Comparison of ENCODE assay signal across 20 cellular contexts in the genomic region with DNA sequence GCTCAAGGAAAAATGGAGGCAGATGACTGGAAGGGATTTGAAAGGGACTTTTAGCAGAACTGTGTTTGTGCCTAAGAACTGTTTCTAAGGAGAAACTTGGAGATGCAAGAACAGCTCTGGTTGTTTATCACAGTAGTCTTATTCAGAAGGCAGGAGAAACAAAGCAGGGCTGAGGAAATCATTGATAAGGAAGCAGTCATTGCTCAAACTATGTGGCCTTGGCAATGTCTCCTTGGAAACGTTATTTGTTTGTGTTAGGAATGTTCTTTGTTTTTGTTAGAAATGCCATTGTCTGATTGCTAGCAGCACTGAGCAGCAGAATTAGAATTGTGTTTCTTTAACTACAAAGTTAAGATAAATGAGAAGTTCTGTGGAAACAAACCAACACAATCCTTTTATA.
DNase-seq lines count a peak whose midpoint lies in the region; ATAC-seq and TF ChIP-seq lines count a peak whose summit lies in the region.
"Had no signal": no experiment of that assay in that cellular context is flagged by ENCODE, and none has a peak within 500 bp of the region (broad histone marks: within the 10 kb centered on the region; RNA-seq: fewer than 3 reads in every experiment).

No MANE protein-coding gene starts in this region.

- intact Hi-C loops in MCF 10A (cut with micrococcal nuclease) (no loop called here), breast epithelium (cut with DNase I; ENCODE audit: low total_unique reads) (no loop called here)

- ATAC-seq in GM19328 (IDR thresholded peaks at IDR 0.05; ENCODE audit: unreplicated experiment): no peak
- ATAC-seq: activated T-cell treated with anti-CD3 and anti-CD28 coated beads, Interleukin-2, amount 50 U/mL, for 72 hours; esophagus mucosa; Panc1; SK-N-SH treated with all-trans-retinoic acid at 6 μM for 48 hours had no signal

- H3K27me3 ChIP-seq in breast epithelium (no peaks in the 10 kb centered on the region), endodermal cell (ENCODE audit: control insufficient read depth, insufficient read depth, low read length, poor library complexity, severe bottlenecking) (no peaks in the 10 kb centered on the region), stomach smooth muscle (ENCODE audit: control insufficient read depth in 1 of 2, insufficient read depth in 2 of 2, low read length in 2 of 2) (no peaks in the 10 kb centered on the region), HAP-1 (ENCODE audit: low read depth) (no peaks in the 10 kb centered on the region)
- H3K27me3 ChIP-seq: colonic mucosa, MG63, transverse colon had no signal

- in situ Hi-C loops in HAP-1 (cut with MboI; ENCODE audit: low sequenced_read_pairs): no loop called here

- H3K4me1 ChIP-seq in breast epithelium: no peaks in the 10 kb centered on the region
- peaks cover 3% of the 10 kb centered on the region for H3K4me1 ChIP-seq in endodermal cell (ENCODE audit: control insufficient read depth, insufficient read depth, low read length)
- H3K4me1 ChIP-seq in stomach smooth muscle (ENCODE audit: control insufficient read depth, insufficient read depth, low read length): peaks cover 3% of the 10 kb centered on the region
- H3K4me1 ChIP-seq in HAP-1: no peaks in the 10 kb centered on the region
- H3K4me1 ChIP-seq: colonic mucosa had no signal

- POLR2A ChIA-PET in MCF 10A (lab: Yijun Ruan, JAX): no interaction called here

- TF ChIP-seq POLR2A in breast epithelium (IDR thresholded peaks at IDR 0.05): no peak

- H3K36me3 ChIP-seq in breast epithelium (no peaks in the 10 kb centered on the region), endodermal cell (ENCODE audit: control insufficient read depth, insufficient read depth, low read length) (no peaks in the 10 kb centered on the region), stomach smooth muscle (ENCODE audit: control insufficient read depth in 2 of 2, insufficient read depth in 2 of 2, low read length in 2 of 2) (no peaks in the 10 kb centered on the region), HAP-1 (replicated peaks) (no peaks in the 10 kb centered on the region)
- H3K36me3 ChIP-seq: colonic mucosa, MG63, transverse colon had no signal

- H3K9me3 Mint-ChIP-seq in MCF 10A (ENCODE audit: unreplicated experiment) (no peaks in the 10 kb centered on the region), endodermal cell (peaks cover 16% of the 10 kb centered on the region)

- H3K9me3 ChIP-seq in breast epithelium (no peaks in the 10 kb centered on the region), endodermal cell (ENCODE audit: control insufficient read depth, low read length) (peaks cover 5% of the 10 kb centered on the region), stomach smooth muscle (ENCODE audit: control insufficient read depth in 2 of 2, low read length in 2 of 2) (no peaks in the 10 kb centered on the region), HAP-1 (no peaks in the 10 kb centered on the region)
- H3K9me3 ChIP-seq: colonic mucosa, MG63, transverse colon had no signal

- H3K27me3 Mint-ChIP-seq in MCF 10A (ENCODE audit: insufficient read depth, unreplicated experiment) (no peaks in the 10 kb centered on the region), endodermal cell (ENCODE audit: insufficient read depth) (no peaks in the 10 kb centered on the region)
- H3K27me3 Mint-ChIP-seq: activated CD4-positive, alpha-beta memory T cell treated with anti-CD3 and anti-CD28 coated beads, Interleukin-2, amount 10 ng/mL, durations not matched to agents 7 days and 5 days; CD4-positive, CD25-positive, alpha-beta regulatory T cell had no signal

- H3K9ac ChIP-seq in endodermal cell (ENCODE audit: extremely low read depth, low read length, poor library complexity, severe bottlenecking) (peak overlapping the region; percentile 78), stomach smooth muscle (ENCODE audit: low read length in 2 of 2) (no peak overlapping the region)
- H3K9ac ChIP-seq: GM23248 had no signal

- H3K4me3 Mint-ChIP-seq in MCF 10A (ENCODE audit: unreplicated experiment): no peak overlapping the region
- H3K4me3 Mint-ChIP-seq in endodermal cell: no peak overlapping the region
- H3K4me3 Mint-ChIP-seq: activated CD4-positive, alpha-beta memory T cell treated with anti-CD3 and anti-CD28 coated beads, Interleukin-2, amount 10 ng/mL, durations not matched to agents 7 days and 5 days; activated T-cell treated with anti-CD3 and anti-CD28 coated beads, Interleukin-2, amount 50 U/mL, for 72 hours; CD4-positive, CD25-positive, alpha-beta regulatory T cell had no signal

- DNase-seq in MCF 10A (ENCODE audit: unreplicated experiment) (peak; percentile 11), breast epithelium (ENCODE audit: low spot score in 2 of 2) (no peak), endodermal cell (peak; percentile 45), kidney glomerular epithelial cell (lab: John Stamatoyannopoulos, UW) (peak; percentile 50), HAP-1 (ENCODE audit: low spot score in 2 of 2) (no peak)
- no peak for DNase-seq in activated CD4-positive, alpha-beta T cell treated with anti-CD3 and anti-CD28 coated beads, Interleukin-2, amount 50 U/mL, for 1 hour
- DNase-seq: activated CD4-positive, alpha-beta memory T cell treated with anti-CD3 and anti-CD28 coated beads, Interleukin-2, amount 10 ng/mL, durations not matched to agents 7 days and 5 days; activated T-cell treated with anti-CD3 and anti-CD28 coated beads, Interleukin-2, amount 50 U/mL, for 72 hours; CD4-positive, CD25-positive, alpha-beta regulatory T cell; colonic mucosa; GM23248; MG63; NCI-H2029; nucleus accumbens; transverse colon had no signal

- no peaks in the 10 kb centered on the region for H3K36me3 Mint-ChIP-seq in MCF 10A (ENCODE audit: insufficient read depth, unreplicated experiment)
- H3K36me3 Mint-ChIP-seq in endodermal cell (ENCODE audit: low read depth): peaks cover 4% of the 10 kb centered on the region
- H3K36me3 Mint-ChIP-seq: CD4-positive, CD25-positive, alpha-beta regulatory T cell had no signal

- H3K4me3 ChIP-seq in breast epithelium: no peak overlapping the region
- H3K4me3 ChIP-seq in endodermal cell (ENCODE audit: low read length): peak overlapping the region; percentile 48
- peak overlapping the region; percentile 1 to 9 for H3K4me3 ChIP-seq in stomach smooth muscle (ENCODE audit: low read length in 2 of 2)
- H3K4me3 ChIP-seq in HAP-1: no peak overlapping the region
- H3K4me3 ChIP-seq: colonic mucosa, GM23248, MG63, transverse colon had no signal

- peaks cover 7% of the 10 kb centered on the region for H3K4me1 Mint-ChIP-seq in MCF 10A (ENCODE audit: insufficient read depth, unreplicated experiment)
- H3K4me1 Mint-ChIP-seq in endodermal cell: peaks cover 10% of the 10 kb centered on the region
- H3K4me1 Mint-ChIP-seq: activated CD4-positive, alpha-beta memory T cell treated with anti-CD3 and anti-CD28 coated beads, Interleukin-2, amount 10 ng/mL, durations not matched to agents 7 days and 5 days; CD4-positive, CD25-positive, alpha-beta regulatory T cell had no signal

- no TSS peak for BruUV-seq in MCF 10A (replicated peaks; lab: Mats Ljungman, UMichigan)

- CTCF ChIA-PET in MCF 10A (lab: Yijun Ruan, JAX): no interaction called here

- H3K27ac Mint-ChIP-seq in MCF 10A (ENCODE audit: low read depth, unreplicated experiment) (no peak overlapping the region), endodermal cell (peak overlapping the region; percentile 93)
- H3K27ac Mint-ChIP-seq: activated CD4-positive, alpha-beta memory T cell treated with anti-CD3 and anti-CD28 coated beads, Interleukin-2, amount 10 ng/mL, durations not matched to agents 7 days and 5 days; activated T-cell treated with anti-CD3 and anti-CD28 coated beads, Interleukin-2, amount 50 U/mL, for 72 hours; CD4-positive, CD25-positive, alpha-beta regulatory T cell had no signal

- 17 to 50% methylated on average over 1 of the region's 1 CpG for WGBS in endodermal cell (ENCODE audit: insufficient coverage in 1 of 2, insufficient read length in 1 of 2), 2 experiments

- TF ChIP-seq CTCF in MCF 10A (IDR thresholded peaks at IDR 0.05; ENCODE audit: unreplicated experiment): no peak
- TF ChIP-seq CTCF in breast epithelium (IDR thresholded peaks at IDR 0.05): no peak
- no peak for TF ChIP-seq CTCF in endodermal cell (conservative IDR thresholded peaks at IDR 0.05)

- no peak overlapping the region for H3K27ac ChIP-seq in breast epithelium
- peak overlapping the region; percentile 94 for H3K27ac ChIP-seq in endodermal cell (ENCODE audit: low read depth, low read length)
- H3K27ac ChIP-seq in stomach smooth muscle (ENCODE audit: low read length): peak overlapping the region; percentile 32
- H3K27ac ChIP-seq: colonic mucosa, GM23248, transverse colon had no signal

Comparison
In these comparisons a context has a peak if more than half of its experiments do, and no peak if none do; other contexts are left out.
1. DNase-seq: peak in MCF 10A (single experiment), endodermal cell (single experiment) and kidney glomerular epithelial cell (single experiment); none in breast epithelium (0 of 2), activated CD4-positive, alpha-beta T cell treated with anti-CD3 and anti-CD28 coated beads, Interleukin-2, amount 50 U/mL, for 1 hour (single experiment) and HAP-1 (0 of 2).
2. H3K27ac ChIP-seq: peak in endodermal cell (single experiment) and stomach smooth muscle (single experiment); none in breast epithelium (0 of 2).
3. H3K4me3 ChIP-seq: peak in endodermal cell (single experiment) and stomach smooth muscle (2 of 2); none in breast epithelium (0 of 3) and HAP-1 (single experiment).